Comparison of ENCODE assay signal across 8 cellular contexts in the genomic region with DNA sequence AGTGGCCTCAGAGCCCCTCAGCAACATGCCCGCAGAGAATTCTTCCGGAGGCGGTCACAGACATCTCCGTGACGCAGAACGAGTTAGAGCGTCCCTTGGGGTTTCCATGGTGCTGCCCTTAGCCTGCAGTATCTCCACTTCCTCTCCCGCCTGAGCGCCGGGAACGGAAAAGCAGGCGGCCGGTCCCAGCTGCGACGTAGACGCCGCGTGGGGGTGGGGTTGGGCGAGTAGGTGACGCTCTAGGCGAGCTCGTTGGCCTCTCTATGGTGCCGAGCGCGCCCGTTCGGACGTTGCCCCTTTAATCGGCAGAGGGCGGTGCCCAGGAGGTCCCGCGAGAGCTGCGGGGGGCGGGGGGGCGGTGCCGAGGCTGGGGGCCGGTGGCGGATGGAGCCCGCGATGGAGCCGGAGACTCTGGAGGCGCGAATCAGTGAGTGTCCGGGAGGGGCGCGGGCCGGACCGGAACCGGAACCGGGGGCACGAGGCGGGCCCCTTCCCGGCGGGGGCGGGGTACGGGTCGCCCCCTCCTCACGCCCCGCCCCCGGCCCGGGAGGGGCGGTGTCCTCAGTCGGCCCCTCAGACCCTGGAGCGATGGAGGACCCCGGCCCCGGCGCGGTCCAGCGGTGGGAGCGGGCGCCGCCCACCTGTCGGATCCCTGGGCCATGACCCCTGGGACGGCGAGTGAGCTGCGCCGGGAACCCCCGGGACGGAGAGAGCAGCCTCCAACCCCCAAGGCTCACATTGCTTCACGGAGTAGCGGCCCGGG. TPM values are rescaled to one million over a fixed set of nuclear protein-coding genes. Genes with fewer than 3 reads are reported as not detected.
A peak's percentile ranks its signal among the peaks of the same experiment; 100 is the strongest.
DNase-seq lines count a peak whose midpoint lies in the region; ATAC-seq and TF ChIP-seq lines count a peak whose summit lies in the region.

A gene with protein sequence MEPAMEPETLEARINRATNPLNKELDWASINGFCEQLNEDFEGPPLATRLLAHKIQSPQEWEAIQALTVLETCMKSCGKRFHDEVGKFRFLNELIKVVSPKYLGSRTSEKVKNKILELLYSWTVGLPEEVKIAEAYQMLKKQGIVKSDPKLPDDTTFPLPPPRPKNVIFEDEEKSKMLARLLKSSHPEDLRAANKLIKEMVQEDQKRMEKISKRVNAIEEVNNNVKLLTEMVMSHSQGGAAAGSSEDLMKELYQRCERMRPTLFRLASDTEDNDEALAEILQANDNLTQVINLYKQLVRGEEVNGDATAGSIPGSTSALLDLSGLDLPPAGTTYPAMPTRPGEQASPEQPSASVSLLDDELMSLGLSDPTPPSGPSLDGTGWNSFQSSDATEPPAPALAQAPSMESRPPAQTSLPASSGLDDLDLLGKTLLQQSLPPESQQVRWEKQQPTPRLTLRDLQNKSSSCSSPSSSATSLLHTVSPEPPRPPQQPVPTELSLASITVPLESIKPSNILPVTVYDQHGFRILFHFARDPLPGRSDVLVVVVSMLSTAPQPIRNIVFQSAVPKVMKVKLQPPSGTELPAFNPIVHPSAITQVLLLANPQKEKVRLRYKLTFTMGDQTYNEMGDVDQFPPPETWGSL (plus strand): TSS at position 358 of the 763 bp plus-strand sequence. CDS start 27 bp downstream, at position 385.

- H3K9ac ChIP-seq in mammary epithelial cell (ENCODE audit: insufficient read depth, low read length) (peak within 1 kb of the TSS; percentile 88), iPS-20b (ENCODE audit: low read depth, low read length) (peak within 1 kb of the TSS; percentile 99)

- no TSS peak for BruUV-seq in mammary epithelial cell (replicated peaks; lab: Mats Ljungman, UMichigan)

- H3K36me3 ChIP-seq in mammary epithelial cell (ENCODE audit: insufficient read depth, low read length) (no peaks in the 10 kb centered on the region), iPS-20b (ENCODE audit: insufficient read depth, low read depth, low read length) (0 out of 2 replicates have a peak, but pooled peaks cover 6% of the 10 kb centered on the region)

- WGBS in mammary epithelial cell (ENCODE audit: low coverage, missing lambda C conversion rate), result 0% methylated on average over 7 of the region's 82 CpGs

- intact Hi-C loops in mammary epithelial cell (cut with micrococcal nuclease), result loop anchor here (1.0 to 10.0 kb wide), 9 partner anchors 30 to 559 kb away; a partner anchor contains a TSS

- peak within 1 kb of the TSS; percentile 93 for H2AFZ ChIP-seq in mammary epithelial cell (ENCODE audit: low read depth, low read length)

- peaks cover 36% of the 10 kb centered on the region for H3K79me2 ChIP-seq in mammary epithelial cell (ENCODE audit: insufficient read depth, low read length)

- H3K4me2 ChIP-seq in mammary epithelial cell (ENCODE audit: insufficient read depth, low read depth, low read length), result peak within 1 kb of the TSS; percentile 92

- CTCF ChIA-PET in AG04450 (lab: Charles Lee), result interaction anchor here (0.5 to 3.5 kb wide), 10 partner anchors 9 to 205 kb away, joined by 3 to 60 read pairs (median 6); no protein-coding TSS in a partner anchor
- CTCF ChIA-PET in mammary epithelial cell (lab: Charles Lee; ENCODE audit: low non-redundant PET), result interaction anchor here (0.5 to 1.0 kb wide), 6 partner anchors 16 to 290 kb away, joined by 3 to 18 read pairs (median 4); no protein-coding TSS in a partner anchor

- H3K27ac ChIP-seq in AG04450 (ENCODE audit: low read depth, low read length) (peak within 1 kb of the TSS; percentile 99), mammary epithelial cell (ENCODE audit: insufficient read depth, low read depth, low read length) (peak within 1 kb of the TSS; percentile 99), iPS-20b (ENCODE audit: low read length) (peak within 1 kb of the TSS; percentile 100), skin epidermis (peak within 1 kb of the TSS; percentile 80 to 98 (median 93))

- dilution Hi-C loops in mammary epithelial cell (cut with HindIII; ENCODE audit: low sequenced_read_pairs), result no loop called here

- ATAC-seq in GM18909 (IDR thresholded peaks at IDR 0.05; ENCODE audit: poor library complexity, unreplicated experiment) (peak; percentile 81), HG03159 (IDR thresholded peaks at IDR 0.05; ENCODE audit: unreplicated experiment) (peak; percentile 64)

- in situ Hi-C loops in mammary epithelial cell (cut with MboI; ENCODE audit: low sequenced_read_pairs in 2 of 2), result no loop called here

- no peaks in the 10 kb centered on the region for H4K20me1 ChIP-seq in mammary epithelial cell (ENCODE audit: insufficient read depth, low read length)

- peak; percentile 90 for DNase-seq in AG04450 (ENCODE audit: low read depth, low spot score)
- DNase-seq in NCI-H2227 treated with DMSO at 0.1 percent for 48 hours (lab: John Stamatoyannopoulos, UW), result peak; percentile 90
- DNase-seq in mammary epithelial cell, result peak; percentile 97

- POLR2A ChIA-PET in AG04450 (lab: Yijun Ruan, JAX), result interaction anchor here (0.6 to 2.7 kb wide), 17 partner anchors 16 to 168 kb away, joined by 3 to 15 read pairs (median 4); a partner anchor contains a TSS

- H3K4me1 ChIP-seq in mammary epithelial cell (ENCODE audit: insufficient read depth, low read length) (peaks cover 19% of the 10 kb centered on the region), iPS-20b (ENCODE audit: insufficient read depth, low read length) (peaks cover 5% of the 10 kb centered on the region; the same call in 1 of the 2 replicates)

- no peak for TF ChIP-seq CTCF in AG04450 (IDR thresholded peaks at IDR 0.05; ENCODE audit: low read depth, low read length)
- no peak for TF ChIP-seq CTCF in WI38 (IDR thresholded peaks at IDR 0.05; ENCODE audit: low read depth, low read length)
- TF ChIP-seq CTCF in mammary epithelial cell (conservative IDR thresholded peaks at IDR 0.05 in 1 of 2, IDR thresholded peaks at IDR 0.05 in 1 of 2; ENCODE audit: extremely low read depth in 1 of 2, insufficient read depth in 1 of 2, low read depth in 1 of 2, low read length in 2 of 2), result no peak

- H3K9me3 ChIP-seq in AG04450 (ENCODE audit: control insufficient read depth, insufficient read depth, low read length), result no peaks in the 10 kb centered on the region
- H3K9me3 ChIP-seq in mammary epithelial cell (replicated peaks; ENCODE audit: insufficient read depth, low read length), result no peaks in the 10 kb centered on the region
- no peaks in the 10 kb centered on the region for H3K9me3 ChIP-seq in iPS-20b (ENCODE audit: insufficient read depth, low read depth, low read length)

- H3K4me3 ChIP-seq in AG04450 (ENCODE audit: low read depth, low read length) (peak within 1 kb of the TSS; percentile 82), WI38 (ENCODE audit: low read depth, low read length) (peak within 1 kb of the TSS; percentile 90), mammary epithelial cell (replicated peaks in 1 of 3; ENCODE audit: insufficient read depth in 1 of 3, low read depth in 2 of 3, low read length in 3 of 3) (peak within 1 kb of the TSS; percentile 84 to 98 (median 98)), iPS-20b (ENCODE audit: low read length) (peak within 1 kb of the TSS; percentile 96), skin epidermis (peak within 1 kb of the TSS; percentile 61 to 98 (median 92))

- H3K27me3 ChIP-seq in AG04450 (ENCODE audit: control insufficient read depth, insufficient read depth, low read length), result peaks cover 12% of the 10 kb centered on the region
- H3K27me3 ChIP-seq in mammary epithelial cell (ENCODE audit: insufficient read depth, low read length), result no peaks in the 10 kb centered on the region
- no peaks in the 10 kb centered on the region; the same call in 1 of the 2 replicates for H3K27me3 ChIP-seq in iPS-20b (ENCODE audit: insufficient read depth, low read length)

RNA-seq across cellular contexts. Expression of the gene that starts here (rescaled TPM):
- polyA plus RNA-seq in AG04450 (2011; rRNA removed) (24.7 and 26.1 TPM in 2 replicates), mammary epithelial cell (26.7 TPM)
- 23.2 and 24.4 TPM in 2 replicates for polyA minus RNA-seq in AG04450 (2011; rRNA and poly(A)+ RNA removed)
- total RNA-seq in mammary epithelial cell, result 10 to 100 TPM; 33.8 to 60.2 TPM
- 56.2 TPM for polyA minus RNA-seq in mammary epithelial cell

Comparison
In these comparisons a context has a peak if more than half of its experiments do, and no peak if none do; other contexts are left out.
1. Peak in every context shown above with its lines: DNase-seq, ATAC-seq, H3K4me3 ChIP-seq and H3K27ac ChIP-seq.